In the genomic region with DNA sequence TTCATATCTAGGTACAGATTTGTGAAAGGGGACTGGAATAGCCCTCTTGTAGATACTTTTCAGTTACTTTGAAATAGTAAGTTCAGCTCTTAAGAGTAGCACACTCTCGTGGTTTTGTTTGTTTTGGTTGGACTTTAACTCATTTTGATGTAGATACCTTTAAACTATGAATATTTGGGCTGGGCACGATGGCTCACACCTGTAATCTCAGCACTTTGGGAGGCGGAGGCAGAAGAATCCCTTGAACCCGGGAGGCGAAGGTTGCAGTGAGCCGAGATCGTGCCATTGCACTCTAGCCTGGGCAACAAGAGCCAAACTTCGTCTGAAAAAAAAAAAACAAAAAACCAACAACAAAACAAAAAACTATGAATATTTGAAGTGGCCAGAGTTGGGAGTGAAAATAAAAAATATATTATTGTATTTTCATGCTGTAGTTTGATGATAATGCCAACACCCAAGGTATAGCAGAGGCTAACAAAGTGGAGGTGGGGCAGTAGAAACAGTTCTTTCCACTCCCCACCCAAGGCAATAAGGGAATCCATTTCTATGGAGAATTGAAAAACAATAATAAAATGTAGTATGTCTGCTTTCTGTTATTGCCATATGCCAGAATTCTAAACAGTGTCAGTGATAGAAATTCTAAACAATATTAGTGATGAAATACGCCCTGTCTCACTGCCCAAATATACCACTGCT, we compare ENCODE assay signal across 8 cellular contexts. TPM values are rescaled to one million over a fixed set of nuclear protein-coding genes. Genes with fewer than 3 reads are reported as not detected.
DNase-seq lines count a peak whose midpoint lies in the region; ATAC-seq and TF ChIP-seq lines count a peak whose summit lies in the region.

No MANE protein-coding gene starts in this region.

- DNase-seq in GM06990 (ENCODE audit: extremely low read depth, insufficient read length) (no peak), SJCRH30 (no peak), fibroblast of pulmonary artery (ENCODE audit: low read depth) (no peak), retinal pigment epithelial cell (ENCODE audit: low read depth) (no peak), RPMI8226 (no peak), mesenteric fat pad (ENCODE audit: low spot score) (no peak)
- no peak for DNase-seq in activated CD4-positive, CD25-positive, alpha-beta regulatory T cell treated with anti-CD3 and anti-CD28 coated beads, Interleukin-2, amount 50 U/mL, for 72 hours

- H3K27me3 ChIP-seq in GM06990 (replicated peaks; ENCODE audit: control insufficient read depth, insufficient read depth, low read length) = no peaks in the 10 kb centered on the region
- H3K27me3 ChIP-seq in SJCRH30 = no peaks in the 10 kb centered on the region

- H3K4me1 ChIP-seq in SJCRH30 = no peaks in the 10 kb centered on the region

- no peak for ATAC-seq in HG03135 (IDR thresholded peaks at IDR 0.05; ENCODE audit: unreplicated experiment)

- no peaks in the 10 kb centered on the region for H3K9me3 ChIP-seq in SJCRH30 (replicated peaks)

- no peak overlapping the region for H3K27ac ChIP-seq in SJCRH30

- H3K4me3 ChIP-seq in GM06990 (replicated peaks; ENCODE audit: low read depth, low read length) (peak overlapping the region; percentile 88), SJCRH30 (peak overlapping the region; percentile 82), fibroblast of pulmonary artery (replicated peaks; ENCODE audit: low read depth, low read length) (peak overlapping the region; percentile 66), retinal pigment epithelial cell (ENCODE audit: low read length) (peak overlapping the region; percentile 97)

- TF ChIP-seq CTCF in GM06990 (IDR thresholded peaks at IDR 0.05; ENCODE audit: insufficient read depth, low read length, poor library complexity, severe bottlenecking) (no peak), fibroblast of pulmonary artery (IDR thresholded peaks at IDR 0.05; ENCODE audit: low read length, missing control alignments) (no peak), retinal pigment epithelial cell (conservative IDR thresholded peaks at IDR 0.05; ENCODE audit: low read depth, low read length) (no peak)

- H3K36me3 ChIP-seq in GM06990 (ENCODE audit: control insufficient read depth, insufficient read depth, low read length) = no peaks in the 10 kb centered on the region; the same call in none of the 2 replicates
- peaks cover 32% of the 10 kb centered on the region for H3K36me3 ChIP-seq in SJCRH30

RNA-seq across cellular contexts. Expression of a gene that starts 1.7 kb away (rescaled TPM):
- 20.6 and 25.8 TPM in 2 replicates for total RNA-seq in SJCRH30 (2014; rRNA removed; shearing (Covaris generic))
- total RNA-seq in mesenteric fat pad = 15.4 TPM
